ENCODE assay signal across 18 cellular contexts in genomic region chr13:78976696-78977095, GRCh38.
"Had no signal": no experiment of that assay in that cellular context is flagged by ENCODE, and none has a peak within 500 bp of the region (broad histone marks: within the 10 kb centered on the region; RNA-seq: fewer than 3 reads in every experiment).

No MANE protein-coding gene starts in this region.

- DNase-seq: dermis blood vessel endothelial cell; esophagus squamous epithelium; foreskin fibroblast; kidney; left cardiac atrium; left ventricle myocardium inferior; lower lobe of right lung; midbrain; nucleus accumbens; ovary; right cardiac atrium; small intestine; stimulated activated CD4-positive, alpha-beta T cell treated with anti-CD3 and anti-CD28 coated beads, Interleukin-12 subunit alpha, Interleukin-12 subunit beta, amount 100 ng/mL, for 4 hours; stimulated activated naive CD4-positive, alpha-beta T cell; stomach; transverse colon had no signal

- ATAC-seq: gastroesophageal sphincter; left cardiac atrium; lower lobe of right lung; natural killer cell treated with Interleukin-12 subunit alpha and Interleukin-12 subunit beta and Interleukin-15 and Interleukin-18, amount 100 ng/mL, for 72 hours; right cardiac atrium had no signal
